1 cellular context compared by ENCODE assay signal in genomic region chr2:120241709-120242108, GRCh38.
TF ChIP-seq lines count a peak whose summit lies in the region.

No MANE protein-coding gene starts in this region.

TF ChIP-seq in GM12878, 131 proteins besides CTCF, POLR2A, EP300 and RAD21:
- TF ChIP-seq RAD51 (IDR thresholded peaks at IDR 0.05) (no peak), EED (IDR thresholded peaks at IDR 0.05; ENCODE audit: low read depth) (no peak), SUZ12 (IDR thresholded peaks at IDR 0.05; ENCODE audit: unreplicated experiment) (no peak), ZBTB4 (CRISPR knock-in tag; IDR thresholded peaks at IDR 0.05) (no peak), NFYA (IDR thresholded peaks at IDR 0.05; ENCODE audit: borderline replicate concordance, low read depth, low read length) (no peak), ZNF24 (IDR thresholded peaks at IDR 0.05) (no peak), BHLHE40 (IDR thresholded peaks at IDR 0.05; ENCODE audit: borderline replicate concordance in 1 of 2, low read depth in 2 of 2, low read length in 1 of 2) (no peak), CEBPB (IDR thresholded peaks at IDR 0.05; ENCODE audit: borderline replicate concordance in 1 of 2, low read depth in 2 of 2, low read length in 2 of 2) (no peak), IKZF2 (IDR thresholded peaks at IDR 0.05) (no peak), ASH2L (IDR thresholded peaks at IDR 0.05; ENCODE audit: borderline replicate concordance, low read depth) (no peak), TARDBP (IDR thresholded peaks at IDR 0.05; ENCODE audit: borderline replicate concordance) (no peak), NFIC (IDR thresholded peaks at IDR 0.05; ENCODE audit: low read depth, low read length) (no peak), PML (IDR thresholded peaks at IDR 0.05; ENCODE audit: low read length) (no peak), SP1 (IDR thresholded peaks at IDR 0.05; ENCODE audit: low read depth, low read length) (no peak), SPI1 (IDR thresholded peaks at IDR 0.05; ENCODE audit: borderline replicate concordance, insufficient read depth, low read depth, low read length) (no peak), MXI1 (IDR thresholded peaks at IDR 0.05; ENCODE audit: low read depth, low read length) (no peak)
- TF ChIP-seq, protein P1, sequence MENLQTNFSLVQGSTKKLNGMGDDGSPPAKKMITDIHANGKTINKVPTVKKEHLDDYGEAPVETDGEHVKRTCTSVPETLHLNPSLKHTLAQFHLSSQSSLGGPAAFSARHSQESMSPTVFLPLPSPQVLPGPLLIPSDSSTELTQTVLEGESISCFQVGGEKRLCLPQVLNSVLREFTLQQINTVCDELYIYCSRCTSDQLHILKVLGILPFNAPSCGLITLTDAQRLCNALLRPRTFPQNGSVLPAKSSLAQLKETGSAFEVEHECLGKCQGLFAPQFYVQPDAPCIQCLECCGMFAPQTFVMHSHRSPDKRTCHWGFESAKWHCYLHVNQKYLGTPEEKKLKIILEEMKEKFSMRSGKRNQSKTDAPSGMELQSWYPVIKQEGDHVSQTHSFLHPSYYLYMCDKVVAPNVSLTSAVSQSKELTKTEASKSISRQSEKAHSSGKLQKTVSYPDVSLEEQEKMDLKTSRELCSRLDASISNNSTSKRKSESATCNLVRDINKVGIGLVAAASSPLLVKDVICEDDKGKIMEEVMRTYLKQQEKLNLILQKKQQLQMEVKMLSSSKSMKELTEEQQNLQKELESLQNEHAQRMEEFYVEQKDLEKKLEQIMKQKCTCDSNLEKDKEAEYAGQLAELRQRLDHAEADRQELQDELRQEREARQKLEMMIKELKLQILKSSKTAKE (IDR thresholded peaks at IDR 0.05; ENCODE audit: low read depth, poor library complexity, severe bottlenecking) = no peak
TF ChIP-seq in GM12878: peak in this region for 0.
